ENCODE assay signal across 31 cellular contexts in the genomic region with DNA sequence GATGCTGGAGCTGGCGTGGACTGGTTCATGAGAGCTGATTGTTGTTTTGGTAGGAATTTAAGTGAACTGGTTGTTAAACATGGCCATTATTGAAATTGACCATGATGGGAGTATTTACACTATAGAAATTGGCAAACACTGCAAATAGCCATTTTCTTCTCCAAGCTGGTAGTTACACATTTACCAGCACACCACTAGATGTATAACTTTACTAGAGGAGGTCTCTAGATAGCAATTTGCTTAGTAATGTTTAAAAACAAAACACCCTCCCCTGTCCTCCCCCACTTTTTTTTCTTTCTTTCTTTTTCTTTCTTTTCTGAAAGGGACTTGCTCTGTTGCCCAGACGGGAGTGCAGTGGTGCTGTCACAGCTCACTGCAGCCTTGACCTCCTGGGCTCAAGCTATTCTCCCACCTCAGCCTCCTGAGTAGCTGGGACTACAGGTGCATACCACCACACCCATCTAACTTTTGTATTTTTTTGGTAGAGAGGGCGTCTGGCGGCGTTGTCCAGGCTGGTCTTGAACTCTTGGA. TPM values are rescaled to one million over a fixed set of nuclear protein-coding genes. Genes with fewer than 3 reads are reported as not detected.
A peak's percentile ranks its signal among the peaks of the same experiment; 100 is the strongest.
DNase-seq lines count a peak whose midpoint lies in the region; ATAC-seq and TF ChIP-seq lines count a peak whose summit lies in the region.
"Had no signal": no experiment of that assay in that cellular context is flagged by ENCODE, and none has a peak within 500 bp of the region (broad histone marks: within the 10 kb centered on the region; RNA-seq: fewer than 3 reads in every experiment).

No MANE protein-coding gene starts in this region.

- no peak overlapping the region for H3K4me3 Mint-ChIP-seq in CD4-positive, CD25-positive, alpha-beta regulatory T cell
- H3K4me3 Mint-ChIP-seq in WTC11: no peak overlapping the region
- H3K4me3 Mint-ChIP-seq: brain; memory B cell; T-helper 1 cell treated with Interleukin-12 subunit alpha and Interleukin-12 subunit beta and Interleukin-4 antibody, amounts not matched to agents 30 μg/mL and 1 μg/mL, for 36 hours had no signal

- H3K36me3 ChIP-seq in CD4-positive, CD25-positive, alpha-beta regulatory T cell (ENCODE audit: control insufficient read depth, insufficient read depth, low read length): peaks cover 24% of the 10 kb centered on the region
- H3K36me3 ChIP-seq in neutrophil: peaks cover 39% of the 10 kb centered on the region
- H3K36me3 ChIP-seq in lower lobe of right lung: peaks cover 38% of the 10 kb centered on the region
- H3K36me3 ChIP-seq: prostate gland had no signal

- peaks cover 15% of the 10 kb centered on the region for H3K4me1 ChIP-seq in CD4-positive, CD25-positive, alpha-beta regulatory T cell (ENCODE audit: control insufficient read depth, insufficient read depth, low read length, poor library complexity, severe bottlenecking)
- H3K4me1 ChIP-seq in neutrophil (ENCODE audit: control insufficient read depth in 1 of 2, insufficient read depth in 1 of 2, low read depth in 1 of 2, low read length in 1 of 2): peaks cover 61 to 62% of the 10 kb centered on the region in 2 experiments
- H3K4me1 ChIP-seq in lower lobe of right lung: peaks cover 25% of the 10 kb centered on the region
- H3K4me1 ChIP-seq: prostate gland, testis had no signal

- H3K4me3 ChIP-seq in CD4-positive, CD25-positive, alpha-beta regulatory T cell (ENCODE audit: low read depth, low read length): no peak overlapping the region
- no peak overlapping the region for H3K4me3 ChIP-seq in astrocyte of the spinal cord (ENCODE audit: low read depth, low read length)
- H3K4me3 ChIP-seq in neutrophil (ENCODE audit: low read depth in 1 of 2, low read length in 1 of 2): no peak overlapping the region
- no peak overlapping the region for H3K4me3 ChIP-seq in lower lobe of right lung
- H3K4me3 ChIP-seq: GM12878, heart right ventricle, prostate gland, testis had no signal

- H3K36me3 Mint-ChIP-seq in CD4-positive, CD25-positive, alpha-beta regulatory T cell: peaks cover 41% of the 10 kb centered on the region
- peaks cover 66% of the 10 kb centered on the region for H3K36me3 Mint-ChIP-seq in WTC11

- H3K4me1 Mint-ChIP-seq in CD4-positive, CD25-positive, alpha-beta regulatory T cell: peaks cover 14 to 34% (median 25%) of the 10 kb centered on the region in 4 donors
- H3K4me1 Mint-ChIP-seq in WTC11: peaks cover 6% of the 10 kb centered on the region

- ATAC-seq in CD4-positive, CD25-positive, alpha-beta regulatory T cell (ENCODE audit: low read depth in 2 of 2): no peak
- no peak for ATAC-seq in lower lobe of right lung
- no peak for ATAC-seq in WTC11
- ATAC-seq in GM21723 (IDR thresholded peaks at IDR 0.05; ENCODE audit: unreplicated experiment): no peak
- ATAC-seq in GM21825 (IDR thresholded peaks at IDR 0.05; ENCODE audit: unreplicated experiment): no peak
- ATAC-seq: GM12878, heart right ventricle, left colon had no signal

- H3K27me3 Mint-ChIP-seq in CD4-positive, CD25-positive, alpha-beta regulatory T cell: no peaks in the 10 kb centered on the region
- no peaks in the 10 kb centered on the region for H3K27me3 Mint-ChIP-seq in WTC11 (ENCODE audit: low read depth)
- H3K27me3 Mint-ChIP-seq: memory B cell had no signal

- POLR2A ChIA-PET in WTC11 (lab: Charles Lee): no interaction called here

- peak overlapping the region in 2 of 3 donors; percentile 77 to 89 for H3K27ac Mint-ChIP-seq in CD4-positive, CD25-positive, alpha-beta regulatory T cell
- no peak overlapping the region for H3K27ac Mint-ChIP-seq in WTC11
- H3K27ac Mint-ChIP-seq: memory B cell; T-helper 1 cell treated with Interleukin-12 subunit alpha and Interleukin-12 subunit beta and Interleukin-4 antibody, amounts not matched to agents 30 μg/mL and 1 μg/mL, for 36 hours had no signal

- H3K9me3 ChIP-seq in CD4-positive, CD25-positive, alpha-beta regulatory T cell (ENCODE audit: control insufficient read depth in 2 of 2, low read length in 2 of 2): no peaks in the 10 kb centered on the region
- H3K9me3 ChIP-seq in neutrophil: no peaks in the 10 kb centered on the region
- H3K9me3 ChIP-seq in lower lobe of right lung: no peaks in the 10 kb centered on the region
- H3K9me3 ChIP-seq: heart right ventricle, prostate gland, testis had no signal

- no peak overlapping the region for H3K27ac ChIP-seq in CD4-positive, CD25-positive, alpha-beta regulatory T cell (ENCODE audit: insufficient read depth, low read length, poor library complexity, severe bottlenecking)
- H3K27ac ChIP-seq in neutrophil (peak overlapping the region; percentile 85), lower lobe of right lung (no peak overlapping the region)
- H3K27ac ChIP-seq: heart right ventricle, HL-60, prostate gland, testis had no signal

- H3K27me3 ChIP-seq in CD4-positive, CD25-positive, alpha-beta regulatory T cell (ENCODE audit: control insufficient read depth, insufficient read depth, low read length): no peaks in the 10 kb centered on the region
- H3K27me3 ChIP-seq in neutrophil (no peaks in the 10 kb centered on the region), lower lobe of right lung (ENCODE audit: low read depth) (no peaks in the 10 kb centered on the region)
- H3K27me3 ChIP-seq: heart right ventricle, testis had no signal

- in situ Hi-C loops in astrocyte of the spinal cord (cut with HindIII; ENCODE audit: low sequenced_read_pairs): no loop called here

- intact Hi-C loops in lower lobe of right lung (cut with DNase I): no loop called here

- no peaks in the 10 kb centered on the region for H3K9me3 Mint-ChIP-seq in CD4-positive, CD25-positive, alpha-beta regulatory T cell
- H3K9me3 Mint-ChIP-seq in WTC11: peaks cover 22% of the 10 kb centered on the region
- H3K9me3 Mint-ChIP-seq: memory B cell had no signal

- CTCF ChIA-PET in WTC11 (lab: Charles Lee): no interaction called here

- DNase-seq in CD4-positive, CD25-positive, alpha-beta regulatory T cell: no peak
- DNase-seq in NCI-H69 (lab: John Stamatoyannopoulos, UW) (peak; percentile 62), astrocyte of the spinal cord (ENCODE audit: low read depth, low spot score) (peak; percentile 10), lower lobe of right lung (no peak), WTC11 (ENCODE audit: low spot score) (no peak)
- DNase-seq: activated CD4-positive, alpha-beta T cell treated with anti-CD3 and anti-CD28 coated beads for 1 hour; activated CD8-positive, alpha-beta memory T cell treated with anti-CD3 and anti-CD28 coated beads for 24 hours; activated gamma-delta T cell treated with Interleukin-2 at 50 U/mL for 16 hours; activated T-cell treated with anti-CD3 and anti-CD28 coated beads, Interleukin-2, amount 50 U/mL, for 1 hour; C1 segment of cervical spinal cord; heart right ventricle; left colon; NCI-H187 treated with DMSO at 0.1 percent for 48 hours; NCI-H2171 treated with DMSO at 0.1 percent for 48 hours; NCI-H524 treated with DMSO at 0.1 percent for 48 hours; RPMI8226; stimulated activated naive CD4-positive, alpha-beta T cell treated with Interleukin-2 at 50 U/mL for 16 hours; testis had no signal

- no peak for TF ChIP-seq CTCF in astrocyte of the spinal cord (IDR thresholded peaks at IDR 0.05; ENCODE audit: low read depth, low read length)
- no peak for TF ChIP-seq CTCF in neutrophil (IDR thresholded peaks at IDR 0.05)
- no peak for TF ChIP-seq CTCF in lower lobe of right lung (IDR thresholded peaks at IDR 0.05)
- no peak for TF ChIP-seq CTCF in WTC11 (IDR thresholded peaks at IDR 0.05)

TF ChIP-seq in WTC11, 78 proteins besides CTCF, POLR2A, EP300 and RAD21 (continues in another document):
- TF ChIP-seq ZNF423 (CRISPR knock-in tag; IDR thresholded peaks at IDR 0.05) (no peak), TP53 (CRISPR knock-in tag; IDR thresholded peaks at IDR 0.05) (no peak)
- TF ChIP-seq, protein P1, sequence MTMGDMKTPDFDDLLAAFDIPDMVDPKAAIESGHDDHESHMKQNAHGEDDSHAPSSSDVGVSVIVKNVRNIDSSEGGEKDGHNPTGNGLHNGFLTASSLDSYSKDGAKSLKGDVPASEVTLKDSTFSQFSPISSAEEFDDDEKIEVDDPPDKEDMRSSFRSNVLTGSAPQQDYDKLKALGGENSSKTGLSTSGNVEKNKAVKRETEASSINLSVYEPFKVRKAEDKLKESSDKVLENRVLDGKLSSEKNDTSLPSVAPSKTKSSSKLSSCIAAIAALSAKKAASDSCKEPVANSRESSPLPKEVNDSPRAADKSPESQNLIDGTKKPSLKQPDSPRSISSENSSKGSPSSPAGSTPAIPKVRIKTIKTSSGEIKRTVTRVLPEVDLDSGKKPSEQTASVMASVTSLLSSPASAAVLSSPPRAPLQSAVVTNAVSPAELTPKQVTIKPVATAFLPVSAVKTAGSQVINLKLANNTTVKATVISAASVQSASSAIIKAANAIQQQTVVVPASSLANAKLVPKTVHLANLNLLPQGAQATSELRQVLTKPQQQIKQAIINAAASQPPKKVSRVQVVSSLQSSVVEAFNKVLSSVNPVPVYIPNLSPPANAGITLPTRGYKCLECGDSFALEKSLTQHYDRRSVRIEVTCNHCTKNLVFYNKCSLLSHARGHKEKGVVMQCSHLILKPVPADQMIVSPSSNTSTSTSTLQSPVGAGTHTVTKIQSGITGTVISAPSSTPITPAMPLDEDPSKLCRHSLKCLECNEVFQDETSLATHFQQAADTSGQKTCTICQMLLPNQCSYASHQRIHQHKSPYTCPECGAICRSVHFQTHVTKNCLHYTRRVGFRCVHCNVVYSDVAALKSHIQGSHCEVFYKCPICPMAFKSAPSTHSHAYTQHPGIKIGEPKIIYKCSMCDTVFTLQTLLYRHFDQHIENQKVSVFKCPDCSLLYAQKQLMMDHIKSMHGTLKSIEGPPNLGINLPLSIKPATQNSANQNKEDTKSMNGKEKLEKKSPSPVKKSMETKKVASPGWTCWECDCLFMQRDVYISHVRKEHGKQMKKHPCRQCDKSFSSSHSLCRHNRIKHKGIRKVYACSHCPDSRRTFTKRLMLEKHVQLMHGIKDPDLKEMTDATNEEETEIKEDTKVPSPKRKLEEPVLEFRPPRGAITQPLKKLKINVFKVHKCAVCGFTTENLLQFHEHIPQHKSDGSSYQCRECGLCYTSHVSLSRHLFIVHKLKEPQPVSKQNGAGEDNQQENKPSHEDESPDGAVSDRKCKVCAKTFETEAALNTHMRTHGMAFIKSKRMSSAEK (CRISPR knock-in tag; IDR thresholded peaks at IDR 0.05; ENCODE audit: borderline replicate concordance): no peak

RNA-seq across cellular contexts. Expression of a gene that starts 24.1 kb away (rescaled TPM):
- 0.25 TPM for total RNA-seq in CD4-positive, CD25-positive, alpha-beta regulatory T cell
- polyA plus RNA-seq in CD4-positive, CD25-positive, alpha-beta regulatory T cell: 1 to 10 TPM in 1 of 4 donors, under 1 TPM in 3; 0.13 to 1.1 (median 0.19) TPM
- total RNA-seq in lower lobe of right lung: 103 TPM
- total RNA-seq in WTC11 (2021): 0.25 TPM in 1 of 3 replicates, not detected in the others
- total RNA-seq: Daoy, LHCN-M2, myocyte, SK-MEL-5 had no signal

RNA-seq across cellular contexts. Expression of a gene that starts 28.9 kb away (rescaled TPM):
- total RNA-seq in CD4-positive, CD25-positive, alpha-beta regulatory T cell: 69.9 TPM
- 100 to 1,000 TPM; 108 to 141 (median 123) TPM for polyA plus RNA-seq in CD4-positive, CD25-positive, alpha-beta regulatory T cell
- 74.1 TPM for total RNA-seq in lower lobe of right lung
- 94.6 to 110 TPM (median 99.0 TPM) in 3 replicates for total RNA-seq in WTC11 (2021)

RNA-seq across cellular contexts. Expression of a gene that starts 35.5 kb away (rescaled TPM):
- total RNA-seq in CD4-positive, CD25-positive, alpha-beta regulatory T cell: not detected
- not detected for polyA plus RNA-seq in CD4-positive, CD25-positive, alpha-beta regulatory T cell
- total RNA-seq in lower lobe of right lung (0.92 TPM), WTC11 (2021) (0.07 to 0.11 TPM (median 0.07 TPM) in 3 replicates)
- total RNA-seq: Daoy, SK-MEL-5 had no signal

Comparison
In these comparisons a context has a peak if more than half of its experiments do, and no peak if none do; other contexts are left out.
1. DNase-seq: peak in NCI-H69 (single experiment) and astrocyte of the spinal cord (single experiment); none in CD4-positive, CD25-positive, alpha-beta regulatory T cell (0 of 3), lower lobe of right lung (single experiment) and WTC11 (single experiment).
2. RNA of a gene that starts 24.1 kb away (total RNA-seq): 103 TPM in lower lobe of right lung (single experiment); 0.25 TPM in CD4-positive, CD25-positive, alpha-beta regulatory T cell (single experiment) and 0.25 TPM in WTC11; every median in the first group is over 10 times any median in the second.